ENCODE assay signal across 1 cellular context in genomic region chr1:19877821-19878636, GRCh38.
TF ChIP-seq lines count a peak whose summit lies in the region.

No MANE protein-coding gene starts in this region.

TF ChIP-seq in K562, 482 proteins besides CTCF, POLR2A, EP300 and RAD21 (continued from another document and continues in another):
- TF ChIP-seq ELK3 (CRISPR knock-in tag; IDR thresholded peaks at IDR 0.05) (no peak), NR1H2 (CRISPR knock-in tag; IDR thresholded peaks at IDR 0.05) (no peak), KDM1A (IDR thresholded peaks at IDR 0.05) (no peak), NFRKB (IDR thresholded peaks at IDR 0.05; ENCODE audit: low read depth) (no peak; the same call in 1 of the 2 replicates), PML (IDR thresholded peaks at IDR 0.05; ENCODE audit: low read length) (peak; percentile 91), TCF7L2 (IDR thresholded peaks at IDR 0.05; ENCODE audit: low read depth, low read length) (no peak), CBFA2T2 (conservative IDR thresholded peaks at IDR 0.05) (no peak), SRSF7 (optimal IDR thresholded peaks at IDR 0.05; ENCODE audit: low read depth, low read length) (no peak), ESRRB (CRISPR knock-in tag; IDR thresholded peaks at IDR 0.05; ENCODE audit: borderline replicate concordance) (no peak), HSF4 (CRISPR knock-in tag; IDR thresholded peaks at IDR 0.05; ENCODE audit: borderline replicate concordance) (no peak), RBM39 (optimal IDR thresholded peaks at IDR 0.05; ENCODE audit: low read depth, low read length) (no peak), MED1 (CRISPR knock-in tag; IDR thresholded peaks at IDR 0.05; ENCODE audit: borderline replicate concordance) (no peak), MCM5 (IDR thresholded peaks at IDR 0.05; ENCODE audit: low read depth) (no peak), ZC3H11A (IDR thresholded peaks at IDR 0.05; ENCODE audit: low read depth, low read length) (no peak), ZNF583 (CRISPR knock-in tag; IDR thresholded peaks at IDR 0.05) (peak; percentile 79), OTX1 (CRISPR knock-in tag; IDR thresholded peaks at IDR 0.05) (0 out of 2 replicates have a peak, but pooled peaks have one; percentile 16), ZFX (CRISPR knock-in tag; IDR thresholded peaks at IDR 0.05) (no peak), MXI1 (IDR thresholded peaks at IDR 0.05; ENCODE audit: low read depth, low read length) (0 out of 2 replicates have a peak, but pooled peaks have one; percentile 14), E2F8 (IDR thresholded peaks at IDR 0.05; ENCODE audit: low read depth, partially characterized antibody) (no peak), CAMTA2 (CRISPR knock-in tag; conservative IDR thresholded peaks at IDR 0.05) (no peak), IRF2 (CRISPR knock-in tag; IDR thresholded peaks at IDR 0.05) (no peak), ATF4 (CRISPR knock-in tag; IDR thresholded peaks at IDR 0.05) (no peak), DEAF1 (CRISPR knock-in tag; IDR thresholded peaks at IDR 0.05) (no peak), IRF1 (CRISPR knock-in tag; IDR thresholded peaks at IDR 0.05; ENCODE audit: borderline replicate concordance) (no peak), ZNF639 (CRISPR knock-in tag; conservative IDR thresholded peaks at IDR 0.05 in 1 of 2, IDR thresholded peaks at IDR 0.05 in 1 of 2) (no peak; a peak in 1 of 4 replicates), ZBTB2 (IDR thresholded peaks at IDR 0.05) (no peak), ZNF24 (IDR thresholded peaks at IDR 0.05) (no peak), VEZF1 (CRISPR knock-in tag; IDR thresholded peaks at IDR 0.05) (no peak), RBFOX2 (IDR thresholded peaks at IDR 0.05; ENCODE audit: low read depth, low read length) (peak; percentile 52), E2F1 (CRISPR knock-in tag; IDR thresholded peaks at IDR 0.05) (no peak), HMGN3 (IDR thresholded peaks at IDR 0.05; ENCODE audit: borderline replicate concordance, extremely low read depth, insufficient read length, low read depth, low read length) (no peak), AFF4 (CRISPR knock-in tag; IDR thresholded peaks at IDR 0.05) (no peak), GTF2E2 (tag; IDR thresholded peaks at IDR 0.05) (no peak), ZNF57 (CRISPR knock-in tag; IDR thresholded peaks at IDR 0.05) (no peak), NCOR1 (IDR thresholded peaks at IDR 0.05) (no peak), SMAD1 (IDR thresholded peaks at IDR 0.05; ENCODE audit: low read depth, low read length, partially characterized antibody) (no peak), YBX1 (IDR thresholded peaks at IDR 0.05) (no peak), PHB (CRISPR knock-in tag; IDR thresholded peaks at IDR 0.05) (no peak), TFE3 (CRISPR knock-in tag; IDR thresholded peaks at IDR 0.05) (no peak), RBM25 (IDR thresholded peaks at IDR 0.05; ENCODE audit: low read depth, low read length, severe bottlenecking) (no peak), IRF9 (tag; IDR thresholded peaks at IDR 0.05) (no peak), SMARCE1 (IDR thresholded peaks at IDR 0.05) (no peak)
